1 cellular context compared by ENCODE assay signal in the genomic region with DNA sequence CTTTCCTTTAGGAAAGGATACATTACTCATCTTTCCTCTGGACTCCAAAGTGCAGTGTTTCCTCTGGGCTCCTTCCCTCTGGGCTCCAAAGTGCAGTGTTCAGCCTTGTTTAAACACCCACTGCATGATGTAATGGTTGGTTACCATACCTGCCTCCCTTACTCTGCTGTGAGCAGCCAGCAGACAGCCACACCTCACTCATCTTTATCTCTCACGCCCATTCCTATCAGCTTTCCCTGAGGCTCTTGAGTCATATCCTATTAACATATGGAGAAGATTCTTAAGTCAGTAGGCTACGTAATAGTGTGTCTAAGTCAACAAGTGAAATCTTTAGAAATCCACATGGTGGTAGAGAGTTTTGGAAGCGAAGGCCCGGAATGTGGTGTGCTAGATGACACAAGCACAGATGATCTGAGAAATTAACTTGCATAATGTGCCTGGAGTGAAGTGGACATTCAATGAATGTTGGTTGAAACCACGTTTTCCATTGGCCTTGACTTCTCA.
A peak's percentile ranks its signal among the peaks of the same experiment; 100 is the strongest.
TF ChIP-seq lines count a peak whose summit lies in the region.

No MANE protein-coding gene starts in this region.

TF ChIP-seq in K562, 482 proteins besides CTCF, POLR2A, EP300 and RAD21 (continued from another document):
- TF ChIP-seq, protein P1, sequence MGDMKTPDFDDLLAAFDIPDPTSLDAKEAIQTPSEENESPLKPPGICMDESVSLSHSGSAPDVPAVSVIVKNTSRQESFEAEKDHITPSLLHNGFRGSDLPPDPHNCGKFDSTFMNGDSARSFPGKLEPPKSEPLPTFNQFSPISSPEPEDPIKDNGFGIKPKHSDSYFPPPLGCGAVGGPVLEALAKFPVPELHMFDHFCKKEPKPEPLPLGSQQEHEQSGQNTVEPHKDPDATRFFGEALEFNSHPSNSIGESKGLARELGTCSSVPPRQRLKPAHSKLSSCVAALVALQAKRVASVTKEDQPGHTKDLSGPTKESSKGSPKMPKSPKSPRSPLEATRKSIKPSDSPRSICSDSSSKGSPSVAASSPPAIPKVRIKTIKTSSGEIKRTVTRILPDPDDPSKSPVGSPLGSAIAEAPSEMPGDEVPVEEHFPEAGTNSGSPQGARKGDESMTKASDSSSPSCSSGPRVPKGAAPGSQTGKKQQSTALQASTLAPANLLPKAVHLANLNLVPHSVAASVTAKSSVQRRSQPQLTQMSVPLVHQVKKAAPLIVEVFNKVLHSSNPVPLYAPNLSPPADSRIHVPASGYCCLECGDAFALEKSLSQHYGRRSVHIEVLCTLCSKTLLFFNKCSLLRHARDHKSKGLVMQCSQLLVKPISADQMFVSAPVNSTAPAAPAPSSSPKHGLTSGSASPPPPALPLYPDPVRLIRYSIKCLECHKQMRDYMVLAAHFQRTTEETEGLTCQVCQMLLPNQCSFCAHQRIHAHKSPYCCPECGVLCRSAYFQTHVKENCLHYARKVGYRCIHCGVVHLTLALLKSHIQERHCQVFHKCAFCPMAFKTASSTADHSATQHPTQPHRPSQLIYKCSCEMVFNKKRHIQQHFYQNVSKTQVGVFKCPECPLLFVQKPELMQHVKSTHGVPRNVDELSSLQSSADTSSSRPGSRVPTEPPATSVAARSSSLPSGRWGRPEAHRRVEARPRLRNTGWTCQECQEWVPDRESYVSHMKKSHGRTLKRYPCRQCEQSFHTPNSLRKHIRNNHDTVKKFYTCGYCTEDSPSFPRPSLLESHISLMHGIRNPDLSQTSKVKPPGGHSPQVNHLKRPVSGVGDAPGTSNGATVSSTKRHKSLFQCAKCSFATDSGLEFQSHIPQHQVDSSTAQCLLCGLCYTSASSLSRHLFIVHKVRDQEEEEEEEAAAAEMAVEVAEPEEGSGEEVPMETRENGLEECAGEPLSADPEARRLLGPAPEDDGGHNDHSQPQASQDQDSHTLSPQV (IDR thresholded peaks at IDR 0.05), result no peak
- TF ChIP-seq RB1 (IDR thresholded peaks at IDR 0.05; ENCODE audit: low read depth), result no peak
- TF ChIP-seq BDP1 (IDR thresholded peaks at IDR 0.05; ENCODE audit: insufficient read depth, insufficient read length), result no peak
- TF ChIP-seq MED1 (CRISPR knock-in tag; IDR thresholded peaks at IDR 0.05; ENCODE audit: borderline replicate concordance), result no peak
- TF ChIP-seq RBM25 (IDR thresholded peaks at IDR 0.05; ENCODE audit: low read depth, low read length, severe bottlenecking), result no peak
- TF ChIP-seq CREB1 (IDR thresholded peaks at IDR 0.05), result no peak
- 0 out of 2 replicates have a peak, but pooled peaks have one; percentile 30 for TF ChIP-seq CREB1 (CRISPR knock-in tag; IDR thresholded peaks at IDR 0.05)
- no peak for TF ChIP-seq NEUROD1 (IDR thresholded peaks at IDR 0.05; ENCODE audit: borderline replicate concordance, low read depth, low read length, partially characterized antibody)
- TF ChIP-seq, protein P2, sequence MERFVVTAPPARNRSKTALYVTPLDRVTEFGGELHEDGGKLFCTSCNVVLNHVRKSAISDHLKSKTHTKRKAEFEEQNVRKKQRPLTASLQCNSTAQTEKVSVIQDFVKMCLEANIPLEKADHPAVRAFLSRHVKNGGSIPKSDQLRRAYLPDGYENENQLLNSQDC (CRISPR knock-in tag; IDR thresholded peaks at IDR 0.05), result no peak
- no peak for TF ChIP-seq SREBF2 (CRISPR knock-in tag; IDR thresholded peaks at IDR 0.05)
- no peak for TF ChIP-seq GTF2E2 (tag; IDR thresholded peaks at IDR 0.05)
- TF ChIP-seq XRCC5 (IDR thresholded peaks at IDR 0.05; ENCODE audit: low read depth, low read length), result no peak
- no peak for TF ChIP-seq ZNF644 (tag; IDR thresholded peaks at IDR 0.05; ENCODE audit: low read depth)
- TF ChIP-seq, protein P3, sequence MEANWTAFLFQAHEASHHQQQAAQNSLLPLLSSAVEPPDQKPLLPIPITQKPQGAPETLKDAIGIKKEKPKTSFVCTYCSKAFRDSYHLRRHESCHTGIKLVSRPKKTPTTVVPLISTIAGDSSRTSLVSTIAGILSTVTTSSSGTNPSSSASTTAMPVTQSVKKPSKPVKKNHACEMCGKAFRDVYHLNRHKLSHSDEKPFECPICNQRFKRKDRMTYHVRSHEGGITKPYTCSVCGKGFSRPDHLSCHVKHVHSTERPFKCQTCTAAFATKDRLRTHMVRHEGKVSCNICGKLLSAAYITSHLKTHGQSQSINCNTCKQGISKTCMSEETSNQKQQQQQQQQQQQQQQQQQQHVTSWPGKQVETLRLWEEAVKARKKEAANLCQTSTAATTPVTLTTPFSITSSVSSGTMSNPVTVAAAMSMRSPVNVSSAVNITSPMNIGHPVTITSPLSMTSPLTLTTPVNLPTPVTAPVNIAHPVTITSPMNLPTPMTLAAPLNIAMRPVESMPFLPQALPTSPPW (CRISPR knock-in tag; IDR thresholded peaks at IDR 0.05), result no peak
- no peak for TF ChIP-seq ZNF449 (CRISPR knock-in tag; IDR thresholded peaks at IDR 0.05)
- no peak for TF ChIP-seq NFXL1 (CRISPR knock-in tag; IDR thresholded peaks at IDR 0.05)
- no peak for TF ChIP-seq ZNF717 (CRISPR knock-in tag; IDR thresholded peaks at IDR 0.05)
- TF ChIP-seq LEF1 (IDR thresholded peaks at IDR 0.05), result no peak
